10 cellular contexts compared by ENCODE assay signal in genomic region chr2:98702127-98702802, GRCh38. TPM values are rescaled to one million over a fixed set of nuclear protein-coding genes. Genes with fewer than 3 reads are reported as not detected.
DNase-seq lines count a peak whose midpoint lies in the region; ATAC-seq and TF ChIP-seq lines count a peak whose summit lies in the region.
"Had no signal": no experiment of that assay in that cellular context is flagged by ENCODE, and none has a peak within 500 bp of the region (broad histone marks: within the 10 kb centered on the region; RNA-seq: fewer than 3 reads in every experiment).

No MANE protein-coding gene starts in this region.

- H3K9me3 Mint-ChIP-seq in CD4-positive, alpha-beta T cell: no peaks in the 10 kb centered on the region

- no peaks in the 10 kb centered on the region for H3K9me3 ChIP-seq in CD4-positive, alpha-beta T cell (ENCODE audit: control insufficient read depth, low read length)
- no peaks in the 10 kb centered on the region for H3K9me3 ChIP-seq in Peyer's patch
- no peaks in the 10 kb centered on the region for H3K9me3 ChIP-seq in parathyroid adenoma (ENCODE audit: control insufficient read depth, low read length)
- H3K9me3 ChIP-seq: SJSA1 had no signal

- H3K9ac ChIP-seq in parathyroid adenoma: no peak overlapping the region

- no peaks in the 10 kb centered on the region for H3K27me3 ChIP-seq in CD4-positive, alpha-beta T cell (ENCODE audit: control insufficient read depth, insufficient read depth, low read length)
- no peaks in the 10 kb centered on the region for H3K27me3 ChIP-seq in Peyer's patch
- H3K27me3 ChIP-seq in parathyroid adenoma (ENCODE audit: control insufficient read depth, insufficient read depth, low read length): no peaks in the 10 kb centered on the region
- H3K27me3 ChIP-seq: SJSA1 had no signal

- CTCF ChIA-PET in CD4-positive, alpha-beta T cell (lab: Charles Lee): interaction anchor here (0.8 to 2.9 kb wide), 2 partner anchors 25 to 53 kb away, joined by 3 to 10 read pairs; no protein-coding TSS in a partner anchor
- CTCF ChIA-PET in HEK293T (lab: Yijun Ruan, JAX): no interaction called here

- H3K27ac Mint-ChIP-seq in CD4-positive, alpha-beta T cell: peak overlapping the region; percentile 81

- peak overlapping the region; percentile 42 for H3K27ac ChIP-seq in CD4-positive, alpha-beta T cell (ENCODE audit: low read depth, low read length)
- peak overlapping the region; percentile 11 to 85 (median 60) for H3K27ac ChIP-seq in Peyer's patch
- H3K27ac ChIP-seq in parathyroid adenoma: peak overlapping the region; percentile 8
- H3K27ac ChIP-seq: SJSA1 had no signal

- peaks cover 84% of the 10 kb centered on the region for H3K4me1 Mint-ChIP-seq in CD4-positive, alpha-beta T cell (ENCODE audit: low read depth)

- no peak overlapping the region for H3K4me2 ChIP-seq in parathyroid adenoma (ENCODE audit: low read length)

- TF ChIP-seq POLR2A in Peyer's patch (IDR thresholded peaks at IDR 0.05): peak; percentile 21 to 53

- H3K36me3 ChIP-seq in Peyer's patch (no peaks in the 10 kb centered on the region), parathyroid adenoma (ENCODE audit: control insufficient read depth, insufficient read depth, low read length) (no peaks in the 10 kb centered on the region)
- H3K36me3 ChIP-seq: SJSA1 had no signal

- ATAC-seq in CD4-positive, alpha-beta T cell (ENCODE audit: poor library complexity): peak; percentile 46
- ATAC-seq in Right ventricle myocardium inferior: peak; percentile 67

- POLR2A ChIA-PET in CD4-positive, alpha-beta T cell (lab: Charles Lee): interaction anchor here (1.0 to 1.7 kb wide), 5 partner anchors 26 to 53 kb away, joined by 3 to 7 read pairs (median 3); partner anchors contain the start of gene MGAT4A
- POLR2A ChIA-PET in HEK293T (lab: Yijun Ruan, JAX): interaction anchor here (0.8 kb wide), 1 partner anchor 28 kb away, joined by 3 read pairs; the partner anchor contains the start of gene MGAT4A

- H3K4me1 ChIP-seq in Peyer's patch (peaks cover 0 to 76% (median 25%) of the 10 kb centered on the region in 4 donors), parathyroid adenoma (peaks cover 21% of the 10 kb centered on the region)
- H3K4me1 ChIP-seq: SJSA1 had no signal

- peaks cover 41% of the 10 kb centered on the region for H3K79me2 ChIP-seq in parathyroid adenoma

- H3K4me3 Mint-ChIP-seq in CD4-positive, alpha-beta T cell: peak overlapping the region; percentile 56

- no peak for TF ChIP-seq CTCF in CD4-positive, alpha-beta T cell (IDR thresholded peaks at IDR 0.05)
- TF ChIP-seq CTCF in Peyer's patch (IDR thresholded peaks at IDR 0.05): peak in 1 of 6 experiments; percentile 9
- TF ChIP-seq CTCF in parathyroid adenoma (IDR thresholded peaks at IDR 0.05): no peak

- peaks cover 70% of the 10 kb centered on the region for H3K36me3 Mint-ChIP-seq in CD4-positive, alpha-beta T cell (ENCODE audit: low read depth)

- H3K27me3 Mint-ChIP-seq in CD4-positive, alpha-beta T cell: no peaks in the 10 kb centered on the region

- H3K4me3 ChIP-seq in Peyer's patch (peak overlapping the region in 2 of 4 donors; percentile 18 to 33), parathyroid adenoma (ENCODE audit: low read depth, low read length) (no peak overlapping the region)
- H3K4me3 ChIP-seq: SJSA1 had no signal

- no peak for DNase-seq in CD4-positive, alpha-beta T cell
- DNase-seq in Peyer's patch (peak in 2 of 3 donors; percentile 87 to 88), Right ventricle myocardium inferior (ENCODE audit: missing footprints) (no peak), NAMALWA (ENCODE audit: low spot score) (no peak), cerebellum (ENCODE audit: low spot score) (no peak), HEK293T (ENCODE audit: extremely low spot score) (no peak)
- DNase-seq in activated effector memory CD4-positive, alpha-beta T cell treated with Interleukin-2 at 50 U/mL for 16 hours: no peak
- DNase-seq: GF-D8 had no signal

- intact Hi-C loops in CD4-positive, alpha-beta T cell (cut with DNase I, micrococcal nuclease): no loop called here
- intact Hi-C loops in Right ventricle myocardium inferior (cut with DNase I): no loop called here

- no peak overlapping the region for H2AFZ ChIP-seq in parathyroid adenoma

TF ChIP-seq in HEK293T, 16 proteins besides CTCF, POLR2A, EP300 and RAD21:
- TF ChIP-seq L3MBTL2 (conservative IDR thresholded peaks at IDR 0.05) (no peak), FOXM1 (IDR thresholded peaks at IDR 0.05; ENCODE audit: borderline replicate concordance) (no peak), FOXK2 (IDR thresholded peaks at IDR 0.05) (no peak), HDGF (IDR thresholded peaks at IDR 0.05; ENCODE audit: borderline replicate concordance) (no peak), ZNF384 (IDR thresholded peaks at IDR 0.05) (no peak), PKNOX1 (IDR thresholded peaks at IDR 0.05) (no peak), SUZ12 (IDR thresholded peaks at IDR 0.05) (no peak), CTBP1 (IDR thresholded peaks at IDR 0.05; ENCODE audit: borderline replicate concordance) (no peak), SP1 (IDR thresholded peaks at IDR 0.05) (no peak), ARNT (IDR thresholded peaks at IDR 0.05) (no peak), BHLHE40 (IDR thresholded peaks at IDR 0.05; ENCODE audit: borderline replicate concordance) (no peak)
TF ChIP-seq in HEK293T: peak in this region for 0.

RNA-seq across cellular contexts. Expression of gene MGAT4A, which starts 28.7 kb away (rescaled TPM):
- total RNA-seq in CD4-positive, alpha-beta T cell: 100 to 1,000 TPM; 200 to 204 TPM
- 100 to 1,000 TPM in 3 of 4 donors, 10 to 100 TPM in 1; 52.8 to 243 (median 175) TPM for total RNA-seq in Peyer's patch
- 19.3 TPM for total RNA-seq in Right ventricle myocardium inferior
- 69.4 TPM for total RNA-seq in cerebellum
- total RNA-seq: SJSA1 had no signal

Comparison
In these comparisons a context has a peak if more than half of its experiments do, and no peak if none do; other contexts are left out.
1. DNase-seq: peak in Peyer's patch (2 of 3); none in CD4-positive, alpha-beta T cell (0 of 10), Right ventricle myocardium inferior (single experiment), activated effector memory CD4-positive, alpha-beta T cell treated with Interleukin-2 at 50 U/mL for 16 hours (single experiment), NAMALWA (single experiment), cerebellum (single experiment) and HEK293T (single experiment).
2. H3K27ac ChIP-seq: peak in every context shown above with its lines; median percentile 60 in Peyer's patch; 42 in CD4-positive, alpha-beta T cell; 8 in parathyroid adenoma.